ENCODE assay signal across 1 cellular context in genomic region chr4:21733894-21734630, GRCh38.
TF ChIP-seq lines count a peak whose summit lies in the region.

No MANE protein-coding gene starts in this region.

TF ChIP-seq in SK-N-SH treated with all-trans-retinoic acid at 6 μM for 48 hours, 23 proteins besides CTCF, POLR2A, EP300 and RAD21 (continued from another document):
- peak; percentile 52; the same call in 1 of the 2 replicates for TF ChIP-seq POU6F1 (CRISPR knock-in tag; IDR thresholded peaks at IDR 0.05; ENCODE audit: borderline replicate concordance, low read depth)
- 0 out of 2 replicates have a peak, but pooled peaks have one; percentile 76 for TF ChIP-seq ZFP3 (CRISPR knock-in tag; IDR thresholded peaks at IDR 0.05)
- no peak for TF ChIP-seq PPARA (CRISPR knock-in tag; IDR thresholded peaks at IDR 0.05; ENCODE audit: borderline replicate concordance)
- TF ChIP-seq CSRNP3 (CRISPR knock-in tag; IDR thresholded peaks at IDR 0.05), result peak; percentile 94
- TF ChIP-seq ZNF565 (CRISPR knock-in tag; conservative IDR thresholded peaks at IDR 0.05; ENCODE audit: low read depth), result 0 out of 2 replicates have a peak, but pooled peaks have one; percentile 60
- peak; percentile 99 for TF ChIP-seq TSHZ2 (CRISPR knock-in tag; IDR thresholded peaks at IDR 0.05)
- TF ChIP-seq SNAI2 (CRISPR knock-in tag; IDR thresholded peaks at IDR 0.05), result peak; percentile 82
